8 cellular contexts compared by ENCODE assay signal in genomic region chr17:17109896-17110295, GRCh38.
DNase-seq lines count a peak whose midpoint lies in the region; ATAC-seq and TF ChIP-seq lines count a peak whose summit lies in the region.

No MANE protein-coding gene starts in this region.

- no peak overlapping the region for H3K27ac Mint-ChIP-seq in activated naive CD4-positive, alpha-beta T cell treated with anti-CD3 and anti-CD28 coated beads for 36 hours
- H3K27ac Mint-ChIP-seq in activated naive CD4-positive, alpha-beta T cell treated with anti-CD3 and anti-CD28 coated beads, Interleukin-2, amount 50 U/mL, for 24 hours = peak overlapping the region; percentile 79
- H3K27ac Mint-ChIP-seq in immature natural killer cell = peak overlapping the region; percentile 89 to 98 (median 94)
- peak overlapping the region; percentile 88 for H3K27ac Mint-ChIP-seq in type B pancreatic cell

- no peak for TF ChIP-seq CTCF in type B pancreatic cell (conservative IDR thresholded peaks at IDR 0.05)

- H3K27me3 Mint-ChIP-seq in activated naive CD4-positive, alpha-beta T cell treated with anti-CD3 and anti-CD28 coated beads for 36 hours (ENCODE audit: low read depth) = no peaks in the 10 kb centered on the region
- H3K27me3 Mint-ChIP-seq in activated naive CD4-positive, alpha-beta T cell treated with anti-CD3 and anti-CD28 coated beads, Interleukin-2, amount 50 U/mL, for 24 hours = no peaks in the 10 kb centered on the region
- H3K27me3 Mint-ChIP-seq in immature natural killer cell (ENCODE audit: low read depth in 3 of 3) (peaks cover 0 to 3% (median 0%) of the 10 kb centered on the region in 3 donors), type B pancreatic cell (no peaks in the 10 kb centered on the region)

- no peaks in the 10 kb centered on the region for H3K36me3 Mint-ChIP-seq in activated naive CD4-positive, alpha-beta T cell treated with anti-CD3 and anti-CD28 coated beads for 36 hours (ENCODE audit: low read depth)
- H3K36me3 Mint-ChIP-seq in activated naive CD4-positive, alpha-beta T cell treated with anti-CD3 and anti-CD28 coated beads, Interleukin-2, amount 50 U/mL, for 24 hours = no peaks in the 10 kb centered on the region
- H3K36me3 Mint-ChIP-seq in immature natural killer cell = no peaks in the 10 kb centered on the region
- peaks cover 13% of the 10 kb centered on the region for H3K36me3 Mint-ChIP-seq in type B pancreatic cell

- H3K9me3 Mint-ChIP-seq in activated naive CD4-positive, alpha-beta T cell treated with anti-CD3 and anti-CD28 coated beads for 36 hours = no peaks in the 10 kb centered on the region
- no peaks in the 10 kb centered on the region for H3K9me3 Mint-ChIP-seq in activated naive CD4-positive, alpha-beta T cell treated with anti-CD3 and anti-CD28 coated beads, Interleukin-2, amount 50 U/mL, for 24 hours
- H3K9me3 Mint-ChIP-seq in immature natural killer cell = no peaks in the 10 kb centered on the region
- no peaks in the 10 kb centered on the region for H3K9me3 Mint-ChIP-seq in type B pancreatic cell

- DNase-seq in activated naive CD4-positive, alpha-beta T cell treated with anti-CD3 and anti-CD28 coated beads for 36 hours = peak; percentile 29
- no peak for DNase-seq in activated naive CD4-positive, alpha-beta T cell treated with anti-CD3 and anti-CD28 coated beads, Interleukin-2, amount 50 U/mL, for 16 hours
- DNase-seq in immature natural killer cell (peak; percentile 68 to 77 (median 76)), type B pancreatic cell (ENCODE audit: extremely low spot score, unreplicated experiment) (no peak), NCI-H1436 treated with DMSO at 0.1 percent for 48 hours (lab: John Stamatoyannopoulos, UW) (no peak), NCI-H226 (no peak)

- no peak for ATAC-seq in HG03045 (IDR thresholded peaks at IDR 0.05; ENCODE audit: unreplicated experiment)

- intact Hi-C loops in activated naive CD4-positive, alpha-beta T cell treated with anti-CD3 and anti-CD28 coated beads for 36 hours (cut with micrococcal nuclease) = no loop called here

- peaks cover 60% of the 10 kb centered on the region for H3K4me1 Mint-ChIP-seq in activated naive CD4-positive, alpha-beta T cell treated with anti-CD3 and anti-CD28 coated beads for 36 hours (ENCODE audit: low read depth)
- peaks cover 81% of the 10 kb centered on the region for H3K4me1 Mint-ChIP-seq in activated naive CD4-positive, alpha-beta T cell treated with anti-CD3 and anti-CD28 coated beads, Interleukin-2, amount 50 U/mL, for 24 hours
- H3K4me1 Mint-ChIP-seq in immature natural killer cell (peaks cover 73 to 80% of the 10 kb centered on the region in 2 donors), type B pancreatic cell (ENCODE audit: unreplicated experiment) (peaks cover 39% of the 10 kb centered on the region)

- CTCF ChIA-PET in activated naive CD4-positive, alpha-beta T cell treated with anti-CD3 and anti-CD28 coated beads for 36 hours (lab: Charles Lee) = no interaction called here

- H3K4me3 Mint-ChIP-seq in activated naive CD4-positive, alpha-beta T cell treated with anti-CD3 and anti-CD28 coated beads for 36 hours = no peak overlapping the region
- peak overlapping the region; percentile 43 for H3K4me3 Mint-ChIP-seq in activated naive CD4-positive, alpha-beta T cell treated with anti-CD3 and anti-CD28 coated beads, Interleukin-2, amount 50 U/mL, for 24 hours
- H3K4me3 Mint-ChIP-seq in immature natural killer cell (peak overlapping the region; percentile 72 to 82 (median 76)), type B pancreatic cell (peak overlapping the region; percentile 59)

Comparison
In these comparisons a context has a peak if more than half of its experiments do, and no peak if none do; other contexts are left out.
1. DNase-seq: peak in activated naive CD4-positive, alpha-beta T cell treated with anti-CD3 and anti-CD28 coated beads for 36 hours (single experiment) and immature natural killer cell (3 of 3); none in activated naive CD4-positive, alpha-beta T cell treated with anti-CD3 and anti-CD28 coated beads, Interleukin-2, amount 50 U/mL, for 16 hours (single experiment), type B pancreatic cell (single experiment), NCI-H1436 treated with DMSO at 0.1 percent for 48 hours (single experiment) and NCI-H226 (single experiment).